28 cellular contexts compared by ENCODE assay signal in the genomic region with DNA sequence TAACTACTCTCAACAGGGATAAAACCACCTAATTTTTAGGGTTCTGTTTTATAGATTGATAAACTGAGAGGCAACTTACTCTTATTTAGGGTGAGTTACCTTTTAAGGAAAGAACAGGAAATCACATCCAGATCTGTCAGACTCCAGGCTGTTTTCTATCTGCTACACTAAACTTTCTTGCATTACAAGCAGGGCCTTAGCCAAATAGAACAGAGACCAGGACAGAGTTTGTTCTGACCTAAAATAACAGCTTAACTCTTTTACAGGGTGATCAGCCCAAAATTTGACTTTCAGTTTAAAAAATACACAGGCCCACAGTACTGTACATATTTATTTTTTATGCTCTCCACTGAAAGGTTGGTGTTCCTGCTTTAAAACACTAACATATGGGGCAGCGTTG. TPM values are rescaled to one million over a fixed set of nuclear protein-coding genes. Genes with fewer than 3 reads are reported as not detected.
"Had no signal": no experiment of that assay in that cellular context is flagged by ENCODE, and none has a peak within 500 bp of the region (broad histone marks: within the 10 kb centered on the region; RNA-seq: fewer than 3 reads in every experiment).

No MANE protein-coding gene starts in this region.

- H3K27ac Mint-ChIP-seq: activated naive CD4-positive, alpha-beta T cell treated with anti-CD3 and anti-CD28 coated beads, Interleukin-2, amount 50 U/mL, for 24 hours; activated naive CD8-positive, alpha-beta T cell treated with anti-CD3 and anti-CD28 coated beads, Interleukin-2, amount 50 U/mL, for 24 hours; activated T-helper 2 cell treated with anti-CD3 and anti-CD28 coated beads, Interferon-gamma antibody, Interleukin-2, Interleukin-4, amounts not matched to agents 10 μg/mL and 5 μg/mL and 100 μg/mL, durations not matched to agents 14 hours and 24 hours and 36 hours had no signal

- DNase-seq: activated CD4-positive, alpha-beta T cell treated with anti-CD3 and anti-CD28 coated beads for 4 hours; activated CD4-positive, alpha-beta T cell treated with anti-CD3 and anti-CD28 coated beads, Interleukin-2, amount 50 U/mL, for 48 hours; activated CD4-positive, CD25-positive, alpha-beta regulatory T cell; activated CD8-positive, alpha-beta memory T cell treated with anti-CD3 and anti-CD28 coated beads for 24 hours; activated naive CD8-positive, alpha-beta T cell treated with anti-CD3 and anti-CD28 coated beads, Interleukin-2, amount 50 U/mL, for 24 hours; activated T-cell treated with anti-CD3 and anti-CD28 coated beads, Interleukin-2, amount 50 U/mL, for 4 hours; colonic mucosa; effector CD8-positive, alpha-beta T cell; foreskin keratinocyte; heart right ventricle; kidney glomerular epithelial cell; lower lobe of right lung; mesenchymal stem cell; naive B cell; nucleus accumbens; pancreas; psoas muscle; spleen; stimulated activated naive CD4-positive, alpha-beta T cell treated with Interleukin-2 at 50 U/mL for 16 hours; testis; transverse colon had no signal

- H3K27me3 ChIP-seq: colonic mucosa, foreskin keratinocyte, heart right ventricle, pancreas, right atrium auricular region, spleen, testis, transverse colon had no signal

- H3K36me3 ChIP-seq: colonic mucosa had no signal

- ATAC-seq: activated naive CD8-positive, alpha-beta T cell treated with anti-CD3 and anti-CD28 coated beads, Interleukin-2, amount 50 U/mL, for 24 hours; activated T-cell treated with anti-CD3 and anti-CD28 coated beads, Interleukin-2, amount 50 U/mL, for 4 hours; foreskin keratinocyte; heart right ventricle; left lobe of liver; lower lobe of right lung; pancreas; psoas muscle had no signal

- H3K9me3 Mint-ChIP-seq: activated naive CD4-positive, alpha-beta T cell treated with anti-CD3 and anti-CD28 coated beads, Interleukin-2, amount 50 U/mL, for 24 hours; activated naive CD8-positive, alpha-beta T cell treated with anti-CD3 and anti-CD28 coated beads, Interleukin-2, amount 50 U/mL, for 24 hours; activated T-cell treated with anti-CD3 and anti-CD28 coated beads, Interleukin-2, amount 50 U/mL, for 4 hours; activated T-helper 2 cell treated with anti-CD3 and anti-CD28 coated beads, Interferon-gamma antibody, Interleukin-2, Interleukin-4, amounts not matched to agents 10 μg/mL and 5 μg/mL and 100 μg/mL, durations not matched to agents 14 hours and 24 hours and 36 hours had no signal

- H3K4me1 ChIP-seq: colonic mucosa, foreskin keratinocyte, lower lobe of right lung, pancreas, psoas muscle, right atrium auricular region, spleen, testis, transverse colon had no signal

- H3K27ac ChIP-seq: colonic mucosa, epithelial cell of prostate, foreskin keratinocyte, heart right ventricle, lower lobe of right lung, pancreas, psoas muscle, right atrium auricular region, SK-N-MC, spleen, testis had no signal

- H3K4me3 Mint-ChIP-seq: activated naive CD4-positive, alpha-beta T cell treated with anti-CD3 and anti-CD28 coated beads, Interleukin-2, amount 50 U/mL, for 24 hours; activated naive CD8-positive, alpha-beta T cell treated with anti-CD3 and anti-CD28 coated beads, Interleukin-2, amount 50 U/mL, for 24 hours; activated T-cell treated with anti-CD3 and anti-CD28 coated beads, Interleukin-2, amount 50 U/mL, for 4 hours; naive B cell; neural crest cell had no signal

- H3K9me3 ChIP-seq: colonic mucosa, heart right ventricle, lower lobe of right lung, pancreas, psoas muscle, right atrium auricular region, testis, transverse colon had no signal

- H3K4me3 ChIP-seq: colonic mucosa, heart right ventricle, lower lobe of right lung, pancreas, psoas muscle, right atrium auricular region, SK-N-MC, spleen, testis, transverse colon had no signal

- H3K27me3 Mint-ChIP-seq: activated naive CD4-positive, alpha-beta T cell treated with anti-CD3 and anti-CD28 coated beads, Interleukin-2, amount 50 U/mL, for 24 hours; activated naive CD8-positive, alpha-beta T cell treated with anti-CD3 and anti-CD28 coated beads, Interleukin-2, amount 50 U/mL, for 24 hours; naive B cell had no signal

- H3K4me1 Mint-ChIP-seq: activated naive CD4-positive, alpha-beta T cell treated with anti-CD3 and anti-CD28 coated beads, Interleukin-2, amount 50 U/mL, for 24 hours; activated naive CD8-positive, alpha-beta T cell treated with anti-CD3 and anti-CD28 coated beads, Interleukin-2, amount 50 U/mL, for 24 hours had no signal

RNA-seq across cellular contexts. Expression of gene SGO1, which starts 38.6 kb away (rescaled TPM):
- total RNA-seq: psoas muscle had no signal
